Comparison of ENCODE assay signal across 1 cellular context in genomic region chr9:35340046-35340445, GRCh38.
TF ChIP-seq lines count a peak whose summit lies in the region.

No MANE protein-coding gene starts in this region.

TF ChIP-seq in K562, 482 proteins besides CTCF, POLR2A, EP300 and RAD21 (continued from another document):
- TF ChIP-seq ZNF512 (tag; IDR thresholded peaks at IDR 0.05) = no peak
- no peak for TF ChIP-seq MYNN (IDR thresholded peaks at IDR 0.05)
- TF ChIP-seq MYNN (CRISPR knock-in tag; IDR thresholded peaks at IDR 0.05) = no peak
- no peak for TF ChIP-seq E2F1 (CRISPR knock-in tag; IDR thresholded peaks at IDR 0.05)
